Comparison of ENCODE assay signal across 8 cellular contexts in the genomic region with DNA sequence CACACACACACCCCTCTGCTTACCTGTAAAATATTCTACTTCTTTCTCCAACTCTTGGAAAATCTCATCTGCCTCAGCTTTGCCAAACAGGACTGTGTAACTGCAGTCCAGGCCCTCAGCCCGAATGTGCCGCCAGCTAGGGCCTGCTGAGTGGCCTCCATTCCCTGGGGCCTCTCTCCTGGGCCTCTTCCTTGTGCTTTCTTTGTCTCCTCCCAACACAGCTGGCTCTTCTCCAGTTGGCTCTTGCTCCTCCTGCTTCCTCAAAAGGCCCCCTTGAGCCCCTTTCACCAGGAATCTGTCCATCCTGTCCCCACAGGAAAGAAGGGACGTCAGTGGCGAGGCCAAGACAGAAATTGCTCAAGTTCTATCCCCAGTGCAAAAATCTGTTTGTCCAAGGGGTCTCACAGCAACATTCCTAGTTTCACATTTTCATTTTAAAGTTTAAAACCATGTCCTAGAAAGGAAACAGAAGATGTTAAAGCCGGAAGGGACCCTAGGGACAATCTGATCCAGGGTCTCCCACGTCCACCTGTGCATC. TPM values are rescaled to one million over a fixed set of nuclear protein-coding genes. Genes with fewer than 3 reads are reported as not detected.
DNase-seq lines count a peak whose midpoint lies in the region; ATAC-seq, FAIRE-seq and TF ChIP-seq lines count a peak whose summit lies in the region.

No MANE protein-coding gene starts in this region.

- DNase-seq in COR-L47 (lab: John Stamatoyannopoulos, UW) (peak; percentile 6), NB4 (ENCODE audit: low read depth) (peak; percentile 66), ecto neural progenitor cell (ENCODE audit: low spot score) (peak; percentile 40), osteocyte (ENCODE audit: extremely low spot score, unreplicated experiment) (no peak), kidney glomerular epithelial cell (lab: John Stamatoyannopoulos, UW) (no peak), RCC 7860 (ENCODE audit: low spot score) (no peak)

- peaks cover 9% of the 10 kb centered on the region for H3K36me3 Mint-ChIP-seq in osteocyte (ENCODE audit: unreplicated experiment)

- TF ChIP-seq CTCF in NB4 (IDR thresholded peaks at IDR 0.05; ENCODE audit: low read depth, low read length) (no peak), osteocyte (IDR thresholded peaks at IDR 0.05) (no peak)

- H3K4me1 Mint-ChIP-seq in osteocyte (ENCODE audit: unreplicated experiment), result peaks cover 29% of the 10 kb centered on the region

- peak overlapping the region; percentile 80 for H3K4me3 Mint-ChIP-seq in osteocyte (ENCODE audit: unreplicated experiment)

- peak overlapping the region; percentile 78 for H3K4me3 ChIP-seq in NB4 (ENCODE audit: low read depth, low read length)

- H3K9me3 Mint-ChIP-seq in osteocyte (ENCODE audit: unreplicated experiment), result no peaks in the 10 kb centered on the region

- H3K27me3 Mint-ChIP-seq in osteocyte (ENCODE audit: unreplicated experiment), result no peaks in the 10 kb centered on the region

- no peak for FAIRE-seq in RCC 7860 (lab: Jason Lieb, UNC)

- no peak for ATAC-seq in HG02970 (IDR thresholded peaks at IDR 0.05; ENCODE audit: low FRiP score, unreplicated experiment)
- no peak for ATAC-seq in GM18873 (IDR thresholded peaks at IDR 0.05; ENCODE audit: low FRiP score, unreplicated experiment)

- TF ChIP-seq POLR2A in NB4 (IDR thresholded peaks at IDR 0.05; ENCODE audit: extremely low read depth, insufficient read length), result no peak

- peak overlapping the region; percentile 78 for H3K27ac Mint-ChIP-seq in osteocyte (ENCODE audit: unreplicated experiment)

RNA-seq across cellular contexts. Expression of a gene that starts 0.7 kb away (rescaled TPM):
- 17.4 and 17.7 TPM in 2 replicates for total RNA-seq in osteocyte

RNA-seq across cellular contexts. Expression of a gene that starts 4.8 kb away (rescaled TPM):
- 16.2 and 18.6 TPM in 2 replicates for total RNA-seq in osteocyte

RNA-seq across cellular contexts. Expression of a gene that starts 23.8 kb away (rescaled TPM):
- 4.4 and 5.4 TPM in 2 replicates for total RNA-seq in osteocyte

RNA-seq across cellular contexts. Expression of a gene that starts 40.2 kb away (rescaled TPM):
- total RNA-seq in osteocyte, result 18.1 and 18.2 TPM in 2 replicates

Comparison
In these comparisons a context has a peak if more than half of its experiments do, and no peak if none do; other contexts are left out.
1. DNase-seq: peak in COR-L47 (single experiment), NB4 (single experiment) and ecto neural progenitor cell (single experiment); none in osteocyte (single experiment), kidney glomerular epithelial cell (single experiment) and RCC 7860 (single experiment).